ENCODE assay signal across 1 cellular context in the genomic region with DNA sequence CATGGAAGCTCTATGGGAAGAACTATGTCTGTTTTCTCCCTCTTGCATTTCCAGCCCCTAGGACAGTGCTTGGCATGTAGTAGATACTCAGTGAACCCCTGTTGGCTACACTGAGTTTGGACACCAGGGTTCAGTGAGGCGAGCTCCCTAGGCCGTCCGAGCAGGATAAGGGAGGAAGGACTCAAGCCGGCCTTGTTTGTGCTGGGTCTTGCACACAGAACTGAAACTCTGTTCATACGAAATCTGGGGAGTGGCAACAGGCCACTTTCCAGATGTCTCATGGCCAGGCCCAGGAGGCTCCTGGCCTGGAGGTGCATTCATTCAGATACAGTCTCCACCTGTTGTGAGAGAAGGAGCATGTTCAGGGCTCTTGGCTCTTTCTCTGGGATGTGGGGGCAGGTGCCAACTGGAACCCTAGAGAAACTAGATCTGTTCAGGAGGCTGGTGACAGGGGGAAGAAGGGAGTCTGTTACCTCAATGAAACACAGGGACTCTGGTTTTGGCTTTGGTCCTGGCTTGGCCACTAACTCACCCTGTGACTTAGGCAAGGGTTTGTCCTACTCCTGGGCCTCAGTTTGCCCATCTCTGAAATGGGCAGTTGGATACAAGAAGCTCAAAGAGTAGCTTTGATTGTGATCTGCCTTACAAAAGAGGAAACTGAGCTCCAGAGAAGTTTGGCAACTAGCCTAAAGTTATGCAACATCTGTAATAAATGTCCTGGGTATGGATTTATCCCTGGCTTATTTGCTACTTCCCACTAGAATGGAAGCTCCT.
TF ChIP-seq lines count a peak whose summit lies in the region.

No MANE protein-coding gene starts in this region.

TF ChIP-seq in HepG2, 621 proteins besides CTCF, POLR2A, EP300 and RAD21:
- TF ChIP-seq, protein P1, sequence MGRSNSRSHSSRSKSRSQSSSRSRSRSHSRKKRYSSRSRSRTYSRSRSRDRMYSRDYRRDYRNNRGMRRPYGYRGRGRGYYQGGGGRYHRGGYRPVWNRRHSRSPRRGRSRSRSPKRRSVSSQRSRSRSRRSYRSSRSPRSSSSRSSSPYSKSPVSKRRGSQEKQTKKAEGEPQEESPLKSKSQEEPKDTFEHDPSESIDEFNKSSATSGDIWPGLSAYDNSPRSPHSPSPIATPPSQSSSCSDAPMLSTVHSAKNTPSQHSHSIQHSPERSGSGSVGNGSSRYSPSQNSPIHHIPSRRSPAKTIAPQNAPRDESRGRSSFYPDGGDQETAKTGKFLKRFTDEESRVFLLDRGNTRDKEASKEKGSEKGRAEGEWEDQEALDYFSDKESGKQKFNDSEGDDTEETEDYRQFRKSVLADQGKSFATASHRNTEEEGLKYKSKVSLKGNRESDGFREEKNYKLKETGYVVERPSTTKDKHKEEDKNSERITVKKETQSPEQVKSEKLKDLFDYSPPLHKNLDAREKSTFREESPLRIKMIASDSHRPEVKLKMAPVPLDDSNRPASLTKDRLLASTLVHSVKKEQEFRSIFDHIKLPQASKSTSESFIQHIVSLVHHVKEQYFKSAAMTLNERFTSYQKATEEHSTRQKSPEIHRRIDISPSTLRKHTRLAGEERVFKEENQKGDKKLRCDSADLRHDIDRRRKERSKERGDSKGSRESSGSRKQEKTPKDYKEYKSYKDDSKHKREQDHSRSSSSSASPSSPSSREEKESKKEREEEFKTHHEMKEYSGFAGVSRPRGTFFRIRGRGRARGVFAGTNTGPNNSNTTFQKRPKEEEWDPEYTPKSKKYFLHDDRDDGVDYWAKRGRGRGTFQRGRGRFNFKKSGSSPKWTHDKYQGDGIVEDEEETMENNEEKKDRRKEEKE (IDR thresholded peaks at IDR 0.05): no peak
- TF ChIP-seq ZNF496 (CRISPR knock-in tag; IDR thresholded peaks at IDR 0.05; ENCODE audit: insufficient replicate concordance): no peak
- TF ChIP-seq PAX8 (CRISPR knock-in tag; IDR thresholded peaks at IDR 0.05; ENCODE audit: borderline replicate concordance): no peak
- TF ChIP-seq RFX1 (IDR thresholded peaks at IDR 0.05): no peak
- peak; percentile 62 for TF ChIP-seq ZNF629 (CRISPR knock-in tag; conservative IDR thresholded peaks at IDR 0.05)
TF ChIP-seq in HepG2: peak in this region for 1.
